ENCODE assay signal across 16 cellular contexts in genomic region chr7:26526288-26526587, GRCh38.
"Had no signal": no experiment of that assay in that cellular context is flagged by ENCODE, and none has a peak within 500 bp of the region (broad histone marks: within the 10 kb centered on the region; RNA-seq: fewer than 3 reads in every experiment).

No MANE protein-coding gene starts in this region.

- DNase-seq: activated CD4-positive, alpha-beta memory T cell treated with anti-CD3 and anti-CD28 coated beads for 36 hours; activated CD4-positive, alpha-beta T cell treated with anti-CD3 and anti-CD28 coated beads, Interleukin-2, amount 10 ng/mL, durations not matched to agents 7 days and 5 days; activated CD4-positive, CD25-positive, alpha-beta regulatory T cell; activated CD8-positive, alpha-beta memory T cell treated with anti-CD3 and anti-CD28 coated beads for 24 hours; activated gamma-delta T cell; activated naive CD4-positive, alpha-beta T cell treated with anti-CD3 and anti-CD28 coated beads for 36 hours; activated naive CD8-positive, alpha-beta T cell treated with anti-CD3 and anti-CD28 coated beads for 36 hours; activated T-cell treated with anti-CD3 and anti-CD28 coated beads, Interleukin-2, amount 50 U/mL, for 4 hours; cerebellar nuclear complex; MG63; NCI-H1436 treated with DMSO at 0.1 percent for 48 hours; NCI-H82; Peyer's patch; Right ventricle myocardium superior had no signal

- H3K4me1 ChIP-seq: Peyer's patch had no signal

- H3K4me3 ChIP-seq: MG63, Peyer's patch had no signal

- H3K27ac ChIP-seq: KMS-11, Peyer's patch, RWPE1 had no signal

- H3K36me3 ChIP-seq: MG63, Peyer's patch had no signal

- ATAC-seq: activated T-cell treated with anti-CD3 and anti-CD28 coated beads, Interleukin-2, amount 50 U/mL, for 4 hours had no signal

- H3K9me3 ChIP-seq: MG63, Peyer's patch had no signal
